In the genomic region with DNA sequence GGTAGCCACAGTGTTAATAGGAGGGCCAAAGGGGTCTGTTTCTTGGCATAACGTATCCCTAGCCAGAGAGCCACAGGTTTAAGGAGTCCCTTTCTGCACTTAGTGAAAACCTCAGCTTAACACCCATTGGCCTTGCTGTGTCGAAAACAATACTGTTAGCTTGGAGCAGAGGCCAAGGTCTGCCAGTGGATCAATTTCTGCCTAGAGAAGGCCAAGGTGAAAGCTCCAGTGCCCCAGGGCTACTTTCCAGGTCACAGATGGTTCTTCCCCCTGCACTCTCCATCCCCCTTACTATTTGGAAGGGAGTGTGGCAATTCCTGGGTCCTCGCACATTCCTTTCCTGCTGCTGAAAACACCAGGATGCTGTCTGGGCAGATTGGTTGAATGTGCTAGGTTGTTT, we compare ENCODE assay signal across 1 cellular context.
TF ChIP-seq lines count a peak whose summit lies in the region.

No MANE protein-coding gene starts in this region.

TF ChIP-seq in H1, 55 proteins besides CTCF, POLR2A, EP300 and RAD21 (continued from another document):
- no peak for TF ChIP-seq CBX8 (IDR thresholded peaks at IDR 0.05; ENCODE audit: borderline replicate concordance, low read depth, low read length)
